Comparison of ENCODE assay signal across 8 cellular contexts in genomic region chr13:99228737-99229691, GRCh38. TPM values are rescaled to one million over a fixed set of nuclear protein-coding genes. Genes with fewer than 3 reads are reported as not detected.
A peak's percentile ranks its signal among the peaks of the same experiment; 100 is the strongest.
DNase-seq lines count a peak whose midpoint lies in the region; ATAC-seq and TF ChIP-seq lines count a peak whose summit lies in the region.

No MANE protein-coding gene starts in this region.

- WGBS in endodermal cell (ENCODE audit: insufficient coverage in 1 of 2, insufficient read length in 1 of 2), 2 experiments: 88 to 91% methylated on average over 9 to 13 of the region's 13 CpGs
- WGBS in smooth muscle cell (ENCODE audit: low lambda C conversion rate): 36% methylated on average over 13 of the region's 13 CpGs

- no peaks in the 10 kb centered on the region for H3K9me3 Mint-ChIP-seq in activated T-cell treated with anti-CD3 and anti-CD28 coated beads, Interleukin-2, amount 50 U/mL, for 4 hours
- no peaks in the 10 kb centered on the region for H3K9me3 Mint-ChIP-seq in endodermal cell

- no peak for DNase-seq in activated T-cell treated with anti-CD3 and anti-CD28 coated beads, Interleukin-2, amount 50 U/mL, for 4 hours
- no peak for DNase-seq in activated T-cell treated with anti-CD3 and anti-CD28 coated beads, Interleukin-2, amount 50 U/mL, for 1 hour
- DNase-seq in NOMO-1 treated with DMSO at 0.1 percent for 48 hours (lab: John Stamatoyannopoulos, UW; ENCODE audit: unreplicated experiment) (peak; percentile 86), endodermal cell (no peak), smooth muscle cell (lab: John Stamatoyannopoulos, UW; ENCODE audit: unreplicated experiment) (no peak)
- DNase-seq in stimulated activated naive CD4-positive, alpha-beta T cell (lab: John Stamatoyannopoulos, UW): no peak
- no peak for DNase-seq in activated CD4-positive, alpha-beta T cell treated with anti-CD3 and anti-CD28 coated beads, Interleukin-2, amount 50 U/mL, for 48 hours

- peak; percentile 79 to 83 for ATAC-seq in activated T-cell treated with anti-CD3 and anti-CD28 coated beads, Interleukin-2, amount 50 U/mL, for 4 hours
- peak; percentile 96 for ATAC-seq in HG02840 (IDR thresholded peaks at IDR 0.05; ENCODE audit: low FRiP score, unreplicated experiment)

- H3K4me3 ChIP-seq in endodermal cell (ENCODE audit: low read length) (no peak overlapping the region), smooth muscle cell (no peak overlapping the region)

- H3K27me3 ChIP-seq in endodermal cell (ENCODE audit: control insufficient read depth, insufficient read depth, low read length, poor library complexity, severe bottlenecking) (no peaks in the 10 kb centered on the region), smooth muscle cell (ENCODE audit: low read depth) (no peaks in the 10 kb centered on the region)

- peak overlapping the region; percentile 72 for H3K27ac Mint-ChIP-seq in endodermal cell

- H3K4me3 Mint-ChIP-seq in activated T-cell treated with anti-CD3 and anti-CD28 coated beads, Interleukin-2, amount 50 U/mL, for 4 hours: peak overlapping the region; percentile 78
- H3K4me3 Mint-ChIP-seq in endodermal cell: no peak overlapping the region

- H3F3A ChIP-seq in smooth muscle cell (ENCODE audit: low read depth): peaks cover 4% of the 10 kb centered on the region

- H3K4me1 Mint-ChIP-seq in activated T-cell treated with anti-CD3 and anti-CD28 coated beads, Interleukin-2, amount 50 U/mL, for 4 hours (ENCODE audit: low read depth): peaks cover 82% of the 10 kb centered on the region
- H3K4me1 Mint-ChIP-seq in endodermal cell: peaks cover 8% of the 10 kb centered on the region

- H3K27me3 Mint-ChIP-seq in activated T-cell treated with anti-CD3 and anti-CD28 coated beads, Interleukin-2, amount 50 U/mL, for 4 hours (ENCODE audit: low read depth): no peaks in the 10 kb centered on the region
- H3K27me3 Mint-ChIP-seq in endodermal cell (ENCODE audit: insufficient read depth): no peaks in the 10 kb centered on the region

- H3K9ac ChIP-seq in endodermal cell (ENCODE audit: extremely low read depth, low read length, poor library complexity, severe bottlenecking): no peak overlapping the region
- H3K9ac ChIP-seq in smooth muscle cell (ENCODE audit: low read depth): no peak overlapping the region

- H3K27ac ChIP-seq in endodermal cell (ENCODE audit: low read depth, low read length) (no peak overlapping the region), smooth muscle cell (ENCODE audit: low read depth) (peak overlapping the region; percentile 33)

- peaks cover 25% of the 10 kb centered on the region for H3K36me3 Mint-ChIP-seq in activated T-cell treated with anti-CD3 and anti-CD28 coated beads, Interleukin-2, amount 50 U/mL, for 4 hours (ENCODE audit: insufficient read depth)
- peaks cover 9% of the 10 kb centered on the region for H3K36me3 Mint-ChIP-seq in endodermal cell (ENCODE audit: low read depth)

- no peak overlapping the region for H2AFZ ChIP-seq in smooth muscle cell (ENCODE audit: low read depth)

- peaks cover 90% of the 10 kb centered on the region for H4K20me1 ChIP-seq in smooth muscle cell (ENCODE audit: low read depth)

- TF ChIP-seq CTCF in endodermal cell (conservative IDR thresholded peaks at IDR 0.05) (no peak), smooth muscle cell (IDR thresholded peaks at IDR 0.05; ENCODE audit: borderline replicate concordance, insufficient read depth, poor library complexity, severe bottlenecking) (no peak)

- H3K9me3 ChIP-seq in endodermal cell (ENCODE audit: control insufficient read depth, low read length) (no peaks in the 10 kb centered on the region), smooth muscle cell (replicated peaks; ENCODE audit: low read depth) (no peaks in the 10 kb centered on the region)

- H3K4me2 ChIP-seq in smooth muscle cell: peak overlapping the region; percentile 67

- H3K36me3 ChIP-seq in endodermal cell (ENCODE audit: control insufficient read depth, insufficient read depth, low read length) (no peaks in the 10 kb centered on the region), smooth muscle cell (ENCODE audit: low read depth) (no peaks in the 10 kb centered on the region)

- no peaks in the 10 kb centered on the region for H3K4me1 ChIP-seq in endodermal cell (ENCODE audit: control insufficient read depth, insufficient read depth, low read length)
- H3K4me1 ChIP-seq in smooth muscle cell (ENCODE audit: low read depth): peaks cover 6% of the 10 kb centered on the region

- peaks cover 54% of the 10 kb centered on the region for H3K79me2 ChIP-seq in smooth muscle cell (ENCODE audit: low read depth)

RNA-seq across cellular contexts. Expression of gene UBAC2, which starts 28.4 kb away (rescaled TPM):
- 10 to 100 TPM; 48.5 to 50.4 (median 49.1) TPM for total RNA-seq in activated T-cell treated with anti-CD3 and anti-CD28 coated beads, Interleukin-2, amount 50 U/mL, for 4 hours
- total RNA-seq in endodermal cell: 10 to 100 TPM; 72.7 to 80.4 TPM
- polyA plus RNA-seq in endodermal cell (2013, experiment 1 of 2): 78.5 TPM
- polyA plus RNA-seq in endodermal cell (2013, experiment 2 of 2): 70.0 TPM
- total RNA-seq in smooth muscle cell: 58.4 and 69.9 TPM in 2 replicates
- polyA plus RNA-seq in smooth muscle cell: 74.0 and 85.3 TPM in 2 replicates

RNA-seq across cellular contexts. Expression of gene GPR18, which starts 29.2 kb away (rescaled TPM):
- 1 to 10 TPM; 3.3 to 4.0 (median 3.9) TPM for total RNA-seq in activated T-cell treated with anti-CD3 and anti-CD28 coated beads, Interleukin-2, amount 50 U/mL, for 4 hours
- total RNA-seq in endodermal cell (not detected), smooth muscle cell (0.36 TPM in 1 of 2 replicates, not detected in the other)
- not detected for polyA plus RNA-seq in endodermal cell (2013, experiment 1 of 2)
- not detected for polyA plus RNA-seq in endodermal cell (2013, experiment 2 of 2)
- 0.38 TPM in 1 of 2 replicates, not detected in the other for polyA plus RNA-seq in smooth muscle cell
